In genomic region chr11:14664926-14665325, GRCh38 we compare ENCODE assay signal across 1 cellular context. TPM values are rescaled to one million over a fixed set of nuclear protein-coding genes. Genes with fewer than 3 reads are reported as not detected.
"Had no signal": no experiment of that assay in that cellular context is flagged by ENCODE, and none has a peak within 500 bp of the region (broad histone marks: within the 10 kb centered on the region; RNA-seq: fewer than 3 reads in every experiment).

No MANE protein-coding gene starts in this region.

RNA-seq across cellular contexts. Expression of gene PDE3B, which starts 21.3 kb away (rescaled TPM):
- total RNA-seq: GM23248 had no signal
- polyA plus RNA-seq: GM23248 had no signal
